7 cellular contexts compared by ENCODE assay signal in the genomic region with DNA sequence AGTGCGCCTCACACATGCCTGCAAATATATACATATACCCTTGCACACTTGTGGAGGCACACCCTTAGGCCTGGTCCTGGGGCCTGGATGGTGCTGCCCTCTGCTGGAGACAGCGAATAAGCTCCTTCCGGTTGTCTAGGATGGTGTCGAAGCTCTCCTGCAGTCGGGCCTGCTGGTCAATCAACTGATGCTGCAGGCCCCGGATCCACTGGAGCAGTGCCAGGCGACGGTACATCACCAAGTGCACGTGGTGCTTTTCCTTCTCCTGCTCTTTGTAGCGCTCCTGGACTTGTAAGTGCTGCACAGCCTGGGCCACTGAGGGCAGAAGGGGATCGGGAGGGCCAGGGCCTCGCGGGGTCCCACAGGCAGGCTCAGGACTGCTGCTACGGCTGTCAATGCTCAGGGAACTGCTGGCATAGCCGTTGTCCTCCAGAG. TPM values are rescaled to one million over a fixed set of nuclear protein-coding genes. Genes with fewer than 3 reads are reported as not detected.
A peak's percentile ranks its signal among the peaks of the same experiment; 100 is the strongest.
DNase-seq lines count a peak whose midpoint lies in the region; ATAC-seq and TF ChIP-seq lines count a peak whose summit lies in the region.

No MANE protein-coding gene starts in this region.

- TF ChIP-seq CTCF in GM12874 (IDR thresholded peaks at IDR 0.05; ENCODE audit: insufficient read depth, low read depth, low read length) (peak; percentile 88), IMR-90 (conservative IDR thresholded peaks at IDR 0.05; ENCODE audit: low read depth, low read length) (peak; percentile 75), Panc1 (IDR thresholded peaks at IDR 0.05) (peak; percentile 94)

- dilution Hi-C loops in IMR-90 (cut with HindIII; ENCODE audit: low sequenced_read_pairs, unreplicated experiment): no loop called here

- H4K20me1 ChIP-seq in IMR-90 (ENCODE audit: insufficient read depth, low read length): peaks cover 34% of the 10 kb centered on the region

- H3K27me3 Mint-ChIP-seq in activated T-cell treated with anti-CD3 and anti-CD28 coated beads, Interleukin-2, amount 50 U/mL, for 24 hours: no peaks in the 10 kb centered on the region

- H3K4me3 ChIP-seq in IMR-90 (ENCODE audit: insufficient read depth, low read depth, low read length): no peak overlapping the region
- H3K4me3 ChIP-seq in Panc1 (ENCODE audit: low read depth in 2 of 2, low read length in 2 of 2): no peak overlapping the region
- H3K4me3 ChIP-seq in neuronal stem cell (ENCODE audit: low read length in 2 of 2): no peak overlapping the region
- peak overlapping the region in 3 of 5 donors; percentile 1 to 15 (median 13) for H3K4me3 ChIP-seq in subcutaneous abdominal adipose tissue (ENCODE audit: low read depth in 1 of 5, low read length in 5 of 5)

- no peak overlapping the region for H2BK12ac ChIP-seq in neuronal stem cell (ENCODE audit: low read length)

- H3K79me1 ChIP-seq in IMR-90 (ENCODE audit: low read depth in 1 of 2, low read length in 2 of 2) (peaks cover 19 to 62% of the 10 kb centered on the region in 2 experiments), neuronal stem cell (ENCODE audit: low read depth, low read length) (no peaks in the 10 kb centered on the region)

- no peaks in the 10 kb centered on the region for H3K9me3 Mint-ChIP-seq in activated T-cell treated with anti-CD3 and anti-CD28 coated beads, Interleukin-2, amount 50 U/mL, for 24 hours

- DNase-seq in IMR-90: peak; percentile 69
- no peak for DNase-seq in Panc1 (ENCODE audit: low read depth, low spot score)
- peak; percentile 81 for DNase-seq in activated T-cell treated with anti-CD3 and anti-CD28 coated beads, Interleukin-2, amount 50 U/mL, for 24 hours
- peak; percentile 48 for DNase-seq in fibroblast of gingiva (ENCODE audit: low read depth)
- DNase-seq in neuronal stem cell (ENCODE audit: low spot score): no peak

- CTCF ChIA-PET in IMR-90 (lab: Yijun Ruan, JAX) (interaction anchor here (0.5 to 2.4 kb wide), 13 partner anchors 10 to 265 kb away, joined by 3 to 17 read pairs (median 4); no protein-coding TSS in a partner anchor), Panc1 (lab: Charles Lee) (interaction anchor here (0.5 to 1.8 kb wide), 12 partner anchors 8 to 150 kb away, joined by 3 to 9 read pairs (median 4); no protein-coding TSS in a partner anchor)

- peak overlapping the region; percentile 42 for H2AK9ac ChIP-seq in IMR-90 (replicated peaks; ENCODE audit: low read depth, low read length, poor library complexity)

- no peak overlapping the region for H2BK15ac ChIP-seq in IMR-90 (ENCODE audit: low read depth, low read length)
- H2BK15ac ChIP-seq in neuronal stem cell (ENCODE audit: low read length): no peak overlapping the region

- H3K9me1 ChIP-seq in IMR-90 (ENCODE audit: insufficient read depth, low read length): 0 out of 2 replicates have a peak, but pooled peaks cover 14% of the 10 kb centered on the region

- H3K23ac ChIP-seq in IMR-90 (ENCODE audit: low read depth, low read length) (no peak overlapping the region), neuronal stem cell (ENCODE audit: low read depth, low read length, poor library complexity) (no peak overlapping the region)

- H3K27me3 ChIP-seq in IMR-90 (ENCODE audit: control insufficient read depth, insufficient read depth, low read length) (no peaks in the 10 kb centered on the region), Panc1 (ENCODE audit: control insufficient read depth, insufficient read depth, low read length) (no peaks in the 10 kb centered on the region), neuronal stem cell (ENCODE audit: control insufficient read depth in 3 of 3, insufficient read depth in 3 of 3, low read depth in 1 of 3, low read length in 3 of 3) (no peaks in the 10 kb centered on the region), subcutaneous abdominal adipose tissue (ENCODE audit: control insufficient read depth in 5 of 5, insufficient read depth in 4 of 5, low read length in 5 of 5) (no peaks in the 10 kb centered on the region)

- no peak overlapping the region for H2BK20ac ChIP-seq in IMR-90 (ENCODE audit: low read depth, low read length)

- H4K91ac ChIP-seq in IMR-90 (ENCODE audit: insufficient read depth, low read depth, low read length) (no peak overlapping the region), neuronal stem cell (ENCODE audit: low read depth, low read length, poor library complexity) (no peak overlapping the region)

- intact Hi-C loops in IMR-90 (cut with micrococcal nuclease): loop anchor here (1.0 to 5.0 kb wide), 2 partner anchors 73 to 146 kb away; partner anchors contain the start of gene PSMB2
- intact Hi-C loops in Panc1 (cut with micrococcal nuclease; ENCODE audit: unreplicated experiment): loop anchor here (5.0 kb wide), 1 partner anchor 73 kb away; the partner anchor contains the start of gene PSMB2

- BruUV-seq in IMR-90 (replicated peaks; lab: Mats Ljungman, UMichigan) (no TSS peak), Panc1 (replicated peaks; lab: Mats Ljungman, UMichigan) (no TSS peak)

- H3K36me3 ChIP-seq in IMR-90 (ENCODE audit: control insufficient read depth, insufficient read depth, low read length) (peaks cover 14% of the 10 kb centered on the region), Panc1 (ENCODE audit: control insufficient read depth, insufficient read depth, low read length) (peaks cover 3% of the 10 kb centered on the region; the same call in 1 of the 2 replicates), neuronal stem cell (replicated peaks in 1 of 2; ENCODE audit: control insufficient read depth in 2 of 2, insufficient read depth in 2 of 2, low read length in 2 of 2) (peaks cover 7 to 10% of the 10 kb centered on the region in 2 donors), subcutaneous abdominal adipose tissue (ENCODE audit: control insufficient read depth in 5 of 5, insufficient read depth in 5 of 5, low read length in 5 of 5) (peaks cover 0 to 31% (median 18%) of the 10 kb centered on the region in 5 donors)

- H3K4me1 Mint-ChIP-seq in activated T-cell treated with anti-CD3 and anti-CD28 coated beads, Interleukin-2, amount 50 U/mL, for 24 hours (ENCODE audit: low read depth): peaks cover 39% of the 10 kb centered on the region

- in situ Hi-C loops in IMR-90 (cut with MboI; ENCODE audit: low sequenced_read_pairs) (loop anchor here (5.0 kb wide), 2 partner anchors 73 to 263 kb away; partner anchors contain the start of gene PSMB2), Panc1 (cut with HindIII; ENCODE audit: low pct_unique_long_range_greater_than_20kb, low sequenced_read_pairs) (no loop called here)

- no peaks in the 10 kb centered on the region for H3K9me3 ChIP-seq in IMR-90 (ENCODE audit: control insufficient read depth, insufficient read depth, low read length)
- H3K9me3 ChIP-seq in Panc1 (ENCODE audit: control insufficient read depth, insufficient read depth, low read depth, low read length): no peaks in the 10 kb centered on the region
- no peaks in the 10 kb centered on the region for H3K9me3 ChIP-seq in neuronal stem cell (replicated peaks in 1 of 2; ENCODE audit: control insufficient read depth in 2 of 2, insufficient read depth in 1 of 2, low read depth in 1 of 2, low read length in 2 of 2)
- H3K9me3 ChIP-seq in subcutaneous abdominal adipose tissue (ENCODE audit: control insufficient read depth in 5 of 5, low read length in 5 of 5): no peaks in the 10 kb centered on the region

- H3K4me2 ChIP-seq in IMR-90 (ENCODE audit: low read depth, low read length): peak overlapping the region; percentile 63
- H3K4me2 ChIP-seq in neuronal stem cell (ENCODE audit: insufficient read depth, low read length, poor library complexity, severe bottlenecking): no peak overlapping the region

- H3K4me1 ChIP-seq in IMR-90 (ENCODE audit: control insufficient read depth, insufficient read depth, low read length) (peaks cover 9% of the 10 kb centered on the region), Panc1 (ENCODE audit: control insufficient read depth, insufficient read depth, low read length) (peaks cover 7% of the 10 kb centered on the region), neuronal stem cell (ENCODE audit: control insufficient read depth in 2 of 2, insufficient read depth in 1 of 2, low read depth in 1 of 2, low read length in 2 of 2) (peaks cover 0 to 10% of the 10 kb centered on the region in 2 donors), subcutaneous abdominal adipose tissue (ENCODE audit: control insufficient read depth in 5 of 5, insufficient read depth in 5 of 5, low read length in 5 of 5) (peaks cover 7 to 41% (median 37%) of the 10 kb centered on the region in 5 donors)

- H2AK5ac ChIP-seq in IMR-90 (ENCODE audit: low read depth, low read length) (no peak overlapping the region; the same call in 1 of the 2 replicates), neuronal stem cell (ENCODE audit: low read depth, low read length) (no peak overlapping the region)

- ATAC-seq in IMR-90 (ENCODE audit: low read depth) (peak; percentile 30), Panc1 (peak; percentile 74)

- peak overlapping the region; percentile 66 for H3K4me3 Mint-ChIP-seq in activated T-cell treated with anti-CD3 and anti-CD28 coated beads, Interleukin-2, amount 50 U/mL, for 24 hours

- H3K18ac ChIP-seq in IMR-90 (ENCODE audit: low read depth, low read length) (no peak overlapping the region), neuronal stem cell (ENCODE audit: low read length) (peak overlapping the region; percentile 11)

- H2BK5ac ChIP-seq in IMR-90 (ENCODE audit: low read depth, low read length, poor library complexity, severe bottlenecking) (no peak overlapping the region), neuronal stem cell (ENCODE audit: low read length) (no peak overlapping the region)

- H3K9ac ChIP-seq in IMR-90 (ENCODE audit: low read depth, low read length): no peak overlapping the region
- H3K9ac ChIP-seq in neuronal stem cell (ENCODE audit: low read depth, low read length, poor library complexity): no peak overlapping the region
- H3K9ac ChIP-seq in subcutaneous abdominal adipose tissue (ENCODE audit: low read length in 5 of 5): no peak overlapping the region

- no peak overlapping the region for H3K56ac ChIP-seq in IMR-90 (ENCODE audit: extremely low read depth, insufficient read depth, low read length)

- H2BK120ac ChIP-seq in IMR-90 (ENCODE audit: low read depth, low read length): no peak overlapping the region
- no peak overlapping the region for H2BK120ac ChIP-seq in neuronal stem cell (ENCODE audit: low read depth, low read length)

- TF ChIP-seq POLR2A in IMR-90 (IDR thresholded peaks at IDR 0.05; ENCODE audit: low read depth, low read length): no peak

- H2AFZ ChIP-seq in IMR-90 (replicated peaks; ENCODE audit: low read length, poor library complexity): peak overlapping the region; percentile 16
- H2AFZ ChIP-seq in neuronal stem cell (ENCODE audit: low read length): peak overlapping the region; percentile 70

- no peak overlapping the region for H3K27ac ChIP-seq in IMR-90 (ENCODE audit: insufficient read depth, low read length)
- no peak overlapping the region for H3K27ac ChIP-seq in Panc1 (ENCODE audit: low read length)
- no peak overlapping the region for H3K27ac ChIP-seq in neuronal stem cell (replicated peaks; ENCODE audit: low read length)
- H3K27ac ChIP-seq in subcutaneous abdominal adipose tissue (ENCODE audit: low read depth, low read length): no peak overlapping the region

- WGBS in IMR-90 (ENCODE audit: extremely low coverage in 2 of 2, insufficient read length in 1 of 2), 2 experiments: 36% methylated on average over 14 of the region's 15 CpGs; no CpG with 5 or more reads in 1 of the 2 experiments
- no CpG with 5 or more reads among the region's 15 CpGs for WGBS in neuronal stem cell (ENCODE audit: extremely low coverage in 2 of 2, insufficient read length in 2 of 2, insufficient replicate concordance in 1 of 2), 2 donors

- TF ChIP-seq RAD21 in IMR-90 (IDR thresholded peaks at IDR 0.05; ENCODE audit: low read length): peak; percentile 71

- no peak overlapping the region for H3K4ac ChIP-seq in IMR-90 (ENCODE audit: low read depth, low read length)
- H3K4ac ChIP-seq in neuronal stem cell (ENCODE audit: low read length): no peak overlapping the region

- no peak overlapping the region for H4K5ac ChIP-seq in IMR-90 (ENCODE audit: low read depth, low read length)

- POLR2A ChIA-PET in IMR-90 (lab: Charles Lee; ENCODE audit: unreplicated experiment): interaction anchor here (1.2 kb wide), 1 partner anchor 146 kb away, joined by 3 read pairs; no protein-coding TSS in a partner anchor
- POLR2A ChIA-PET in Panc1 (lab: Charles Lee): interaction anchor here (0.6 to 1.0 kb wide), 2 partner anchors 18 to 53 kb away, joined by 3 to 4 read pairs; no protein-coding TSS in a partner anchor

- peaks cover 49% of the 10 kb centered on the region for H3K36me3 Mint-ChIP-seq in activated T-cell treated with anti-CD3 and anti-CD28 coated beads, Interleukin-2, amount 50 U/mL, for 24 hours (ENCODE audit: low read depth)

- H4K8ac ChIP-seq in IMR-90 (ENCODE audit: low read depth in 2 of 2, low read length in 2 of 2) (peak overlapping the region in 1 of 2 experiments; percentile 27; a peak in 1 of 4 replicates), neuronal stem cell (ENCODE audit: low read depth, low read length) (no peak overlapping the region)

- H3K27ac Mint-ChIP-seq in activated T-cell treated with anti-CD3 and anti-CD28 coated beads, Interleukin-2, amount 50 U/mL, for 24 hours: peak overlapping the region; percentile 82

- H3K14ac ChIP-seq in IMR-90 (replicated peaks; ENCODE audit: low read depth, low read length): no peak overlapping the region
- no peak overlapping the region for H3K14ac ChIP-seq in neuronal stem cell (ENCODE audit: low read length)

RNA-seq across cellular contexts. Expression of gene C1orf216, which starts 3.1 kb away (rescaled TPM):
- total RNA-seq in IMR-90 (2012; rRNA removed) (16.7 and 20.0 TPM in 2 replicates), Panc1 (2021; ENCODE audit: unreplicated experiment) (28.0 TPM)
- polyA plus RNA-seq in IMR-90 (2012; rRNA removed): 10.1 and 13.4 TPM in 2 replicates
- 7.8 and 9.5 TPM in 2 replicates for polyA plus RNA-seq in IMR-90 (2012; cell fraction: cytosol; rRNA removed)
- polyA plus RNA-seq in IMR-90 (2012; cell fraction: nucleus; rRNA removed; ENCODE audit: low replicate concordance): 11.6 and 20.0 TPM in 2 replicates
- polyA plus RNA-seq in Panc1 (2012; ENCODE audit: insufficient read length): 24.0 TPM
- polyA plus RNA-seq in neuronal stem cell (2013, experiment 1 of 2): 3.2 TPM
- 3.1 TPM for polyA plus RNA-seq in neuronal stem cell (2013, experiment 2 of 2)

RNA-seq across cellular contexts. Expression of gene CLSPN, which starts 54.2 kb away (rescaled TPM):
- 14.3 and 14.4 TPM in 2 replicates for total RNA-seq in IMR-90 (2012; rRNA removed)
- 4.9 and 6.2 TPM in 2 replicates for polyA plus RNA-seq in IMR-90 (2012; rRNA removed)
- polyA plus RNA-seq in IMR-90 (2012; cell fraction: cytosol; rRNA removed): 1.1 and 1.7 TPM in 2 replicates
- 0.59 and 3.8 TPM in 2 replicates for polyA plus RNA-seq in IMR-90 (2012; cell fraction: nucleus; rRNA removed; ENCODE audit: low replicate concordance)
- total RNA-seq in Panc1 (2021; ENCODE audit: unreplicated experiment): 52.1 TPM
- polyA plus RNA-seq in Panc1 (2012; ENCODE audit: insufficient read length): 6.5 TPM
- 24.0 TPM for polyA plus RNA-seq in neuronal stem cell (2013, experiment 1 of 2)
- 25.4 TPM for polyA plus RNA-seq in neuronal stem cell (2013, experiment 2 of 2)

Comparison
In these comparisons a context has a peak if more than half of its experiments do, and no peak if none do; other contexts are left out.
1. DNase-seq: peak in IMR-90 (single experiment), activated T-cell treated with anti-CD3 and anti-CD28 coated beads, Interleukin-2, amount 50 U/mL, for 24 hours (single experiment) and fibroblast of gingiva (single experiment); none in Panc1 (single experiment) and neuronal stem cell (single experiment).
2. H3K4me3 ChIP-seq: peak in subcutaneous abdominal adipose tissue (3 of 5); none in IMR-90 (single experiment), Panc1 (0 of 2) and neuronal stem cell (0 of 2).
3. Peak in every context shown above with its lines, with median percentiles within 50 percentile points of each other: CTCF ChIP-seq.